In the genomic region with DNA sequence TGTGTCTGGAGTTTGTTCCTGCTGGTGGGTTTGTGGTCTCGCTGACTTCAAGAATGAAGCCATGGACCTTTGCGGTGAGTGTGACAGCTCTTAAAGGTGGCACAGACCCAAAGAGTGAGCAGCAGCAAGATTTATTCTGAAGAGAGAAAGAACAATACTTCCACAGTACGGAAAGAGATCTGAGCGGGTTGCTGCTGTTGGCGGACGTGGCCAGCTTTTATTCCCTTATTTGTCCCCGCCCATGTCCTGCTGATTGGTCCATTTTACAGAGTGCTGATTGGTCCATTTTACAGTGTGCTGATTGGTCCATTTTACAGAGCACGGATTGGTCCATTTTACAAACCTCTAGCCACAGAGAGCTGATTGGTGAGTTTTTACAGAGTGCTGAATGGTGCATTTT, we compare ENCODE assay signal across 8 cellular contexts. TPM values are rescaled to one million over a fixed set of nuclear protein-coding genes. Genes with fewer than 3 reads are reported as not detected.
DNase-seq lines count a peak whose midpoint lies in the region; ATAC-seq and TF ChIP-seq lines count a peak whose summit lies in the region.
"Not testable (repeated sequence)": the region's sequence is repeated elsewhere in the genome, so short reads cannot be mapped to it uniquely, and the experiment has no call there.
"Had no signal": no experiment of that assay in that cellular context is flagged by ENCODE, and none has a peak within 500 bp of the region (broad histone marks: within the 10 kb centered on the region; RNA-seq: fewer than 3 reads in every experiment).

No MANE protein-coding gene starts in this region.

- H3K4me1 ChIP-seq in esophagus muscularis mucosa (peaks cover 11 to 24% (median 17%) of the 10 kb centered on the region in 4 donors), cardiac muscle cell (ENCODE audit: low read depth) (peaks cover 20% of the 10 kb centered on the region)
- not testable (repeated sequence) for H3K4me1 ChIP-seq in neutrophil (ENCODE audit: control insufficient read depth in 1 of 2, insufficient read depth in 1 of 2, low read depth in 1 of 2, low read length in 1 of 2); spleen

- not testable (repeated sequence) for TF ChIP-seq POLR2A in esophagus muscularis mucosa (IDR thresholded peaks at IDR 0.05; ENCODE audit: low read depth); spleen (IDR thresholded peaks at IDR 0.05)

- WGBS in esophagus muscularis mucosa: 51% methylated on average over 8 of the region's 8 CpGs
- 83 to 89% (median 88%) methylated on average over 8 of the region's 8 CpGs for WGBS in spleen, 5 donors

- DNase-seq in NAMALWA (ENCODE audit: low spot score) (peak; percentile 11), NCI-H69 (lab: John Stamatoyannopoulos, UW) (peak; percentile 42)
- not testable (repeated sequence) for DNase-seq in esophagus muscularis mucosa (ENCODE audit: extremely low spot score); cardiac muscle cell (ENCODE audit: low read depth in 1 of 2, low spot score in 1 of 2); left ventricle myocardium superior; spleen

- H3K27ac ChIP-seq in esophagus muscularis mucosa (replicated peaks in 1 of 4) (peak overlapping the region; percentile 42 to 75 (median 73)), cardiac muscle cell (peak overlapping the region; percentile 70), neutrophil (peak overlapping the region; percentile 3), spleen (peak overlapping the region in 6 of 8 donors; percentile 2 to 54 (median 28))

- intact Hi-C loops in esophagus muscularis mucosa (cut with DNase I); left ventricle myocardium superior (cut with micrococcal nuclease); spleen (cut with DNase I; ENCODE audit: low total_unique reads): not testable (repeated sequence)

- H3K9me3 ChIP-seq in esophagus muscularis mucosa; cardiac muscle cell (ENCODE audit: low read depth); neutrophil; spleen: not testable (repeated sequence)

- not testable (repeated sequence) for H3K36me3 ChIP-seq in esophagus muscularis mucosa, cardiac muscle cell, neutrophil, spleen

- H3K4me3 ChIP-seq in esophagus muscularis mucosa: peak overlapping the region in 3 of 4 donors; percentile 13 to 34 (median 15)
- not testable (repeated sequence) for H3K4me3 ChIP-seq in cardiac muscle cell; neutrophil (ENCODE audit: low read depth in 1 of 2, low read length in 1 of 2); spleen

- H3K27me3 ChIP-seq in esophagus muscularis mucosa; cardiac muscle cell; neutrophil; spleen (replicated peaks in 1 of 7): not testable (repeated sequence)

- TF ChIP-seq EP300 in esophagus muscularis mucosa (IDR thresholded peaks at IDR 0.05): not testable (repeated sequence)

- not testable (repeated sequence) for TF ChIP-seq CTCF in esophagus muscularis mucosa (IDR thresholded peaks at IDR 0.05); cardiac muscle cell (IDR thresholded peaks at IDR 0.05; ENCODE audit: low read depth, low read length); neutrophil (IDR thresholded peaks at IDR 0.05); spleen (IDR thresholded peaks at IDR 0.05 in 8 of 11, conservative IDR thresholded peaks at IDR 0.05 in 3 of 11)

- peak; percentile 61 for ATAC-seq in left ventricle myocardium superior

RNA-seq across cellular contexts. Expression of gene LIN7A, which starts 59.3 kb away (rescaled TPM):
- 1 to 10 TPM; 5.3 to 9.3 (median 5.6) TPM for total RNA-seq in esophagus muscularis mucosa
- total RNA-seq in cardiac muscle cell: 5.9 and 10.3 TPM in 2 replicates
- polyA plus RNA-seq in cardiac muscle cell: 3.0 and 9.2 TPM in 2 replicates
- 14.4 TPM for total RNA-seq in left ventricle myocardium superior
- total RNA-seq in spleen: 10 to 100 TPM; 12.0 to 31.6 (median 14.8) TPM
- polyA plus RNA-seq in spleen: 1 to 10 TPM; 1.7 to 2.4 (median 2.2) TPM
- total RNA-seq: G401 had no signal

Comparison
In these comparisons a context has a peak if more than half of its experiments do, and no peak if none do; other contexts are left out.
1. H3K27ac ChIP-seq: peak in every context shown above with its lines; median percentile 73 in esophagus muscularis mucosa; 70 in cardiac muscle cell; 28 in spleen; 3 in neutrophil.